In genomic region chr14:90630407-90630806, GRCh38 we compare ENCODE assay signal across 11 cellular contexts.
DNase-seq lines count a peak whose midpoint lies in the region; ATAC-seq and TF ChIP-seq lines count a peak whose summit lies in the region.
"Had no signal": no experiment of that assay in that cellular context is flagged by ENCODE, and none has a peak within 500 bp of the region (broad histone marks: within the 10 kb centered on the region; RNA-seq: fewer than 3 reads in every experiment).

No MANE protein-coding gene starts in this region.

- peak overlapping the region; percentile 90 for H3K4me2 ChIP-seq in BLaER1

- H3K27me3 ChIP-seq in BLaER1 = no peaks in the 10 kb centered on the region
- H3K27me3 ChIP-seq: thyroid gland had no signal

- no peak overlapping the region for H3K4me3 Mint-ChIP-seq in nephron progenitor cell
- H3K4me3 Mint-ChIP-seq: activated naive CD4-positive, alpha-beta T cell treated with anti-CD3 and anti-CD28 coated beads for 36 hours had no signal

- peaks cover 6% of the 10 kb centered on the region; the same call in 1 of the 2 replicates for H3K36me3 ChIP-seq in BLaER1
- H3K36me3 ChIP-seq: thyroid gland had no signal

- peaks cover 11% of the 10 kb centered on the region; the same call in 1 of the 2 replicates for H3K9me3 ChIP-seq in BLaER1
- H3K9me3 ChIP-seq: thyroid gland had no signal

- no peak for ATAC-seq in HG02981 (IDR thresholded peaks at IDR 0.05; ENCODE audit: unreplicated experiment)
- no peak for ATAC-seq in GM18861 (IDR thresholded peaks at IDR 0.05; ENCODE audit: unreplicated experiment)

- TF ChIP-seq CTCF in fibroblast of villous mesenchyme (IDR thresholded peaks at IDR 0.05; ENCODE audit: insufficient read depth, low read depth, low read length) (no peak), nephron progenitor cell (IDR thresholded peaks at IDR 0.05) (no peak)

- H3K36me3 Mint-ChIP-seq in nephron progenitor cell (ENCODE audit: low read depth) = peaks cover 13% of the 10 kb centered on the region

- H3K27ac Mint-ChIP-seq in nephron progenitor cell = peak overlapping the region; percentile 45
- H3K27ac Mint-ChIP-seq: activated naive CD4-positive, alpha-beta T cell treated with anti-CD3 and anti-CD28 coated beads for 36 hours had no signal

- no peak overlapping the region for H3K9ac ChIP-seq in BLaER1

- peaks cover 29% of the 10 kb centered on the region for H3K4me1 Mint-ChIP-seq in nephron progenitor cell

- H3K4me1 ChIP-seq in BLaER1 = peaks cover 63% of the 10 kb centered on the region

- DNase-seq in NOMO-1 (lab: John Stamatoyannopoulos, UW; ENCODE audit: unreplicated experiment in 2 of 2) (peak; percentile 75 to 93), fibroblast of villous mesenchyme (ENCODE audit: low read depth) (peak; percentile 51), nephron progenitor cell (no peak), NCI-H2196 treated with DMSO at 0.1 percent for 48 hours (lab: John Stamatoyannopoulos, UW; ENCODE audit: unreplicated experiment) (no peak), NCI-H345 treated with DMSO at 0.1 percent for 48 hours (lab: John Stamatoyannopoulos, UW; ENCODE audit: unreplicated experiment) (no peak)
- DNase-seq: activated naive CD4-positive, alpha-beta T cell treated with anti-CD3 and anti-CD28 coated beads for 36 hours; NCI-H1436 treated with DMSO at 0.1 percent for 48 hours; thyroid gland had no signal

- H3K9me3 Mint-ChIP-seq in nephron progenitor cell = no peaks in the 10 kb centered on the region
- H3K9me3 Mint-ChIP-seq: activated naive CD4-positive, alpha-beta T cell treated with anti-CD3 and anti-CD28 coated beads for 36 hours had no signal

- H3K4me3 ChIP-seq in BLaER1 (no peak overlapping the region), fibroblast of villous mesenchyme (ENCODE audit: low read depth, low read length) (no peak overlapping the region)
- H3K4me3 ChIP-seq: thyroid gland had no signal

- no peaks in the 10 kb centered on the region for H4K20me1 ChIP-seq in BLaER1

- H3K27me3 Mint-ChIP-seq in nephron progenitor cell (ENCODE audit: low read depth, poor library complexity) = peaks cover 6% of the 10 kb centered on the region

- H3K27ac ChIP-seq in BLaER1 = peak overlapping the region; percentile 15; the same call in 1 of the 2 replicates
- H3K27ac ChIP-seq: thyroid gland had no signal

Comparison
In these comparisons a context has a peak if more than half of its experiments do, and no peak if none do; other contexts are left out.
1. DNase-seq: peak in NOMO-1 (2 of 2) and fibroblast of villous mesenchyme (single experiment); none in nephron progenitor cell (single experiment), NCI-H2196 treated with DMSO at 0.1 percent for 48 hours (single experiment) and NCI-H345 treated with DMSO at 0.1 percent for 48 hours (single experiment).